In the genomic region with DNA sequence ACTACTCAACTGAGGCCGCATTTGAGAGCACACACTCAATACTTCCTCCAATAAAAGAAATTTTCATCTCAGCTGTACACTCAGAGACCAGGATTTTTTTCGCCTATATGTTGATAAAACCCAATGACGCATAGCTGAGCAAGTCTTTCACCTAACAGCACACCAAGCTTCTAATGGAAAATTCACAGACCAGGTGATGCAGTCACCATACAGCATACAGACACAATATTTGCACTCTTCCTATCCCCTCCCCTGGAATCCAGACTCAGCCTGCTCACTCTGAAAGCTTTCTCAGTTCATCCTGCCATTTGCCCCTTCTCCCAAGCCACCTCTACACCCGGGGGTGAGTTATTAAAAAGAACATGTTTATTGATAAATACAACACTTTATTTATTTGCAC, we compare ENCODE assay signal across 8 cellular contexts. TPM values are rescaled to one million over a fixed set of nuclear protein-coding genes. Genes with fewer than 3 reads are reported as not detected.
A peak's percentile ranks its signal among the peaks of the same experiment; 100 is the strongest.
DNase-seq lines count a peak whose midpoint lies in the region; TF ChIP-seq lines count a peak whose summit lies in the region.

No MANE protein-coding gene starts in this region.

- H3K36me3 ChIP-seq in skeletal muscle satellite cell (ENCODE audit: insufficient read depth, low read length): no peaks in the 10 kb centered on the region

- DNase-seq in ELR (ENCODE audit: low read depth): peak; percentile 87
- peak; percentile 64 for DNase-seq in KBM-7
- DNase-seq in UCSD-AML1 (lab: John Stamatoyannopoulos, UW; ENCODE audit: unreplicated experiment): peak; percentile 13
- DNase-seq in fibroblast of villous mesenchyme (ENCODE audit: low read depth): peak; percentile 42
- DNase-seq in GM19238 (ENCODE audit: insufficient read length, low spot score): no peak
- DNase-seq in GM13977 (ENCODE audit: low spot score): no peak
- no peak for DNase-seq in activated CD8-positive, alpha-beta memory T cell treated with anti-CD3 and anti-CD28 coated beads, Interleukin-2, amount 50 U/mL, for 4 hours

- H3K9ac ChIP-seq in skeletal muscle satellite cell (ENCODE audit: low read depth, low read length): peak overlapping the region; percentile 90

- TF ChIP-seq CTCF in fibroblast of villous mesenchyme (IDR thresholded peaks at IDR 0.05; ENCODE audit: insufficient read depth, low read depth, low read length) (no peak), GM13977 (IDR thresholded peaks at IDR 0.05; ENCODE audit: extremely low read depth, insufficient read depth, missing control alignments) (no peak)

- in situ Hi-C loops in KBM-7 (cut with MboI; ENCODE audit: low pct_unique_long_range_greater_than_20kb, low sequenced_read_pairs): no loop called here
- in situ Hi-C loops in GM13977 (cut with MboI; ENCODE audit: low pct_unique_long_range_greater_than_20kb, low sequenced_read_pairs, unreplicated experiment): no loop called here

- H3K4me1 ChIP-seq in skeletal muscle satellite cell (ENCODE audit: control insufficient read depth, insufficient read depth, low read length): peaks cover 25% of the 10 kb centered on the region

- peak overlapping the region; percentile 91 for H3K4me2 ChIP-seq in skeletal muscle satellite cell (ENCODE audit: low read length)

- H3K27me3 ChIP-seq in skeletal muscle satellite cell (ENCODE audit: control insufficient read depth, insufficient read depth, low read length): no peaks in the 10 kb centered on the region

- H3K9me3 ChIP-seq in skeletal muscle satellite cell (replicated peaks; ENCODE audit: low read length): no peaks in the 10 kb centered on the region

- H3K4me3 ChIP-seq in fibroblast of villous mesenchyme (ENCODE audit: low read depth, low read length) (peak overlapping the region; percentile 72), skeletal muscle satellite cell (ENCODE audit: low read length) (peak overlapping the region; percentile 77)

RNA-seq across cellular contexts. Expression of a gene that starts 1.7 kb away (rescaled TPM):
- total RNA-seq in fibroblast of villous mesenchyme: 92.1 and 107 TPM in 2 replicates
- 67.2 and 68.8 TPM in 2 replicates for total RNA-seq in skeletal muscle satellite cell (2012; rRNA removed)

Comparison
In these comparisons a context has a peak if more than half of its experiments do, and no peak if none do; other contexts are left out.
1. DNase-seq: peak in ELR (single experiment), KBM-7 (single experiment), UCSD-AML1 (single experiment) and fibroblast of villous mesenchyme (single experiment); none in GM19238 (single experiment), GM13977 (single experiment) and activated CD8-positive, alpha-beta memory T cell treated with anti-CD3 and anti-CD28 coated beads, Interleukin-2, amount 50 U/mL, for 4 hours (single experiment).